ENCODE assay signal across 8 cellular contexts in the genomic region with DNA sequence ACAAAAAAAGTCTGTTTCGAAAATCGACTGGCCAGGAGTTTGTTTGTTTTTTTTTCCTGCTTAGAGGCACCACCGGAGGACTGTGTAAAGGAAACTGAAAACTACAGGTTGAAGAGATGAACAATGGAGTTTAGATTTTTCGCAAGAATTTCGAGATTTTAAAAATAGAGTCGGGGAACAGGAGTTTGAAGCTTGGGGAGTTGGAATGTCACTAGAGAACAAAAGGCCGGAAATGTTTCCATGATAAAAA. TPM values are rescaled to one million over a fixed set of nuclear protein-coding genes. Genes with fewer than 3 reads are reported as not detected.
A peak's percentile ranks its signal among the peaks of the same experiment; 100 is the strongest.
DNase-seq lines count a peak whose midpoint lies in the region; FAIRE-seq and TF ChIP-seq lines count a peak whose summit lies in the region.

No MANE protein-coding gene starts in this region.

- no peaks in the 10 kb centered on the region for H3K9me3 ChIP-seq in kidney (ENCODE audit: control insufficient read depth in 1 of 2, low read length in 2 of 2)
- no peaks in the 10 kb centered on the region for H3K9me3 ChIP-seq in testis

- peak overlapping the region; percentile 75 to 97 for H3K4me3 ChIP-seq in kidney (ENCODE audit: low read length in 2 of 2)
- H3K4me3 ChIP-seq in testis, result peak overlapping the region; percentile 85 to 98

- H3K36me3 ChIP-seq in kidney (ENCODE audit: control insufficient read depth in 1 of 2, insufficient read depth in 2 of 2, low read length in 2 of 2) (no peaks in the 10 kb centered on the region), testis (ENCODE audit: low read depth, missing control alignments) (no peaks in the 10 kb centered on the region)

- intact Hi-C loops in activated CD4-positive, alpha-beta T cell treated with anti-CD3 and anti-CD28 coated beads, Interleukin-2, amount 10 ng/mL, durations not matched to agents 24 days and 14 days (cut with micrococcal nuclease), result loop anchor here (1.0 to 2.0 kb wide), 2 partner anchors 138 to 540 kb away; no protein-coding TSS in a partner anchor
- intact Hi-C loops in kidney (cut with DNase I), result no loop called here
- intact Hi-C loops in testis (cut with DNase I; ENCODE audit: low total_unique reads), result no loop called here

- no peak for TF ChIP-seq POLR2A in testis (IDR thresholded peaks at IDR 0.05)

- H3K9me3 Mint-ChIP-seq in activated CD4-positive, alpha-beta T cell treated with anti-CD3 and anti-CD28 coated beads, Interleukin-2, amount 10 ng/mL, durations not matched to agents 24 days and 14 days, result no peaks in the 10 kb centered on the region
- H3K9me3 Mint-ChIP-seq in activated naive CD8-positive, alpha-beta T cell (ENCODE audit: low read depth), result no peaks in the 10 kb centered on the region

- H3K36me3 Mint-ChIP-seq in activated CD4-positive, alpha-beta T cell treated with anti-CD3 and anti-CD28 coated beads, Interleukin-2, amount 10 ng/mL, durations not matched to agents 24 days and 14 days (ENCODE audit: low read depth), result no peaks in the 10 kb centered on the region
- H3K36me3 Mint-ChIP-seq in activated naive CD8-positive, alpha-beta T cell, result no peaks in the 10 kb centered on the region

- H3K4me3 Mint-ChIP-seq in activated CD4-positive, alpha-beta T cell treated with anti-CD3 and anti-CD28 coated beads, Interleukin-2, amount 10 ng/mL, durations not matched to agents 24 days and 14 days, result peak overlapping the region; percentile 91
- H3K4me3 Mint-ChIP-seq in activated naive CD8-positive, alpha-beta T cell, result peak overlapping the region; percentile 94

- no peaks in the 10 kb centered on the region for H3K27me3 ChIP-seq in testis

- peaks cover 1% of the 10 kb centered on the region for H3K27me3 Mint-ChIP-seq in activated CD4-positive, alpha-beta T cell treated with anti-CD3 and anti-CD28 coated beads, Interleukin-2, amount 10 ng/mL, durations not matched to agents 24 days and 14 days
- no peaks in the 10 kb centered on the region for H3K27me3 Mint-ChIP-seq in activated naive CD8-positive, alpha-beta T cell

- 0% methylated on average over 7 of the region's 7 CpGs for WGBS in testis, 2 donors

- peaks cover 9 to 16% of the 10 kb centered on the region in 2 donors for H3K4me1 ChIP-seq in kidney (ENCODE audit: control insufficient read depth in 1 of 2, insufficient read depth in 1 of 2, low read depth in 1 of 2, low read length in 2 of 2)
- peaks cover 33% of the 10 kb centered on the region for H3K4me1 ChIP-seq in testis

- FAIRE-seq in kidney (lab: Jason Lieb, UNC), result no peak

- peak overlapping the region; percentile 97 to 98 for H3K27ac ChIP-seq in kidney (ENCODE audit: low read depth in 2 of 2, low read length in 2 of 2)
- H3K27ac ChIP-seq in testis, result peak overlapping the region; percentile 99 to 100

- H3K9ac ChIP-seq in kidney (ENCODE audit: low read length in 2 of 2), result peak overlapping the region; percentile 70 to 99

- H3K27ac Mint-ChIP-seq in activated CD4-positive, alpha-beta T cell treated with anti-CD3 and anti-CD28 coated beads, Interleukin-2, amount 10 ng/mL, durations not matched to agents 24 days and 14 days, result peak overlapping the region; percentile 89
- H3K27ac Mint-ChIP-seq in activated naive CD8-positive, alpha-beta T cell, result peak overlapping the region; percentile 92

- no peak for TF ChIP-seq CTCF in kidney (IDR thresholded peaks at IDR 0.05; ENCODE audit: borderline replicate concordance, extremely low read depth, insufficient read depth)
- TF ChIP-seq CTCF in testis (IDR thresholded peaks at IDR 0.05), result no peak

- DNase-seq in activated CD4-positive, alpha-beta T cell treated with anti-CD3 and anti-CD28 coated beads, Interleukin-2, amount 10 ng/mL, durations not matched to agents 24 days and 14 days, result peak; percentile 70
- no peak for DNase-seq in activated CD4-positive, alpha-beta T cell treated with anti-CD3 and anti-CD28 coated beads for 4 hours
- DNase-seq in kidney (no peak), testis (no peak), NCI-H82 (lab: John Stamatoyannopoulos, UW) (no peak), putamen (ENCODE audit: low spot score) (no peak)
- no peak for DNase-seq in stimulated activated CD4-positive, alpha-beta T cell treated with anti-CD3 and anti-CD28 coated beads, Interleukin-12 subunit alpha, Interleukin-12 subunit beta, amount 100 ng/mL, for 4 hours

- H3K4me1 Mint-ChIP-seq in activated CD4-positive, alpha-beta T cell treated with anti-CD3 and anti-CD28 coated beads, Interleukin-2, amount 10 ng/mL, durations not matched to agents 24 days and 14 days, result peaks cover 42% of the 10 kb centered on the region
- peaks cover 55% of the 10 kb centered on the region for H3K4me1 Mint-ChIP-seq in activated naive CD8-positive, alpha-beta T cell (ENCODE audit: low read depth)

RNA-seq across cellular contexts. Expression of gene QKI, which starts 1.8 kb away (rescaled TPM):
- 69.3 and 79.7 TPM in 2 replicates for total RNA-seq in activated CD4-positive, alpha-beta T cell treated with anti-CD3 and anti-CD28 coated beads, Interleukin-2, amount 10 ng/mL, durations not matched to agents 24 days and 14 days
- total RNA-seq in kidney (121 TPM), testis (100 to 1,000 TPM; 315 to 366 TPM)
- polyA plus RNA-seq in kidney (ENCODE audit: insufficient read depth, low read depth, low replicate concordance) (17.6 TPM), testis (ENCODE audit: insufficient read depth, low read depth, low replicate concordance) (148 TPM)
